8 cellular contexts compared by ENCODE assay signal in genomic region chr7:128453836-128454804, GRCh38. TPM values are rescaled to one million over a fixed set of nuclear protein-coding genes. Genes with fewer than 3 reads are reported as not detected.
DNase-seq lines count a peak whose midpoint lies in the region; ATAC-seq and TF ChIP-seq lines count a peak whose summit lies in the region.

No MANE protein-coding gene starts in this region.

- H2AFZ ChIP-seq in mammary epithelial cell (ENCODE audit: low read depth, low read length) (peak overlapping the region; percentile 86), smooth muscle cell (ENCODE audit: low read depth) (peak overlapping the region; percentile 81)

- H3K9ac ChIP-seq in mammary epithelial cell (ENCODE audit: insufficient read depth, low read length) = no peak overlapping the region
- H3K9ac ChIP-seq in smooth muscle cell (ENCODE audit: low read depth) = peak overlapping the region; percentile 75

- CTCF ChIA-PET in mammary epithelial cell (lab: Charles Lee; ENCODE audit: low non-redundant PET) = no interaction called here

- dilution Hi-C loops in mammary epithelial cell (cut with HindIII; ENCODE audit: low sequenced_read_pairs) = no loop called here

- no peak for ATAC-seq in HG02588 (IDR thresholded peaks at IDR 0.05; ENCODE audit: unreplicated experiment)
- ATAC-seq in HG03442 (IDR thresholded peaks at IDR 0.05; ENCODE audit: unreplicated experiment) = no peak
- ATAC-seq in GM21515 (IDR thresholded peaks at IDR 0.05; ENCODE audit: unreplicated experiment) = no peak

- peak; percentile 56 for DNase-seq in HuH-7 (ENCODE audit: low spot score)
- no peak for DNase-seq in mammary epithelial cell
- DNase-seq in kidney glomerular epithelial cell (lab: John Stamatoyannopoulos, UW) = peak; percentile 4
- peak; percentile 56 for DNase-seq in smooth muscle cell (lab: John Stamatoyannopoulos, UW; ENCODE audit: unreplicated experiment)
- no peak for DNase-seq in NCI-H345 treated with DMSO at 0.1 percent for 48 hours (lab: John Stamatoyannopoulos, UW; ENCODE audit: unreplicated experiment)

- peaks cover 22% of the 10 kb centered on the region for H3K4me1 ChIP-seq in mammary epithelial cell (ENCODE audit: insufficient read depth, low read length)
- peaks cover 42% of the 10 kb centered on the region for H3K4me1 ChIP-seq in smooth muscle cell (ENCODE audit: low read depth)

- H3K9me3 ChIP-seq in mammary epithelial cell (replicated peaks; ENCODE audit: insufficient read depth, low read length) = no peaks in the 10 kb centered on the region
- no peaks in the 10 kb centered on the region for H3K9me3 ChIP-seq in smooth muscle cell (replicated peaks; ENCODE audit: low read depth)

- H3F3A ChIP-seq in smooth muscle cell (ENCODE audit: low read depth) = peaks cover 9% of the 10 kb centered on the region

- TF ChIP-seq CTCF in mammary epithelial cell (conservative IDR thresholded peaks at IDR 0.05 in 1 of 2, IDR thresholded peaks at IDR 0.05 in 1 of 2; ENCODE audit: extremely low read depth in 1 of 2, insufficient read depth in 1 of 2, low read depth in 1 of 2, low read length in 2 of 2) (no peak), smooth muscle cell (IDR thresholded peaks at IDR 0.05; ENCODE audit: borderline replicate concordance, insufficient read depth, poor library complexity, severe bottlenecking) (no peak)

- H3K79me2 ChIP-seq in mammary epithelial cell (ENCODE audit: insufficient read depth, low read length) (peaks cover 34% of the 10 kb centered on the region), smooth muscle cell (ENCODE audit: low read depth) (peaks cover 33% of the 10 kb centered on the region)

- H4K20me1 ChIP-seq in mammary epithelial cell (ENCODE audit: insufficient read depth, low read length) (no peaks in the 10 kb centered on the region), smooth muscle cell (ENCODE audit: low read depth) (peaks cover 31% of the 10 kb centered on the region)

- H3K4me3 ChIP-seq in mammary epithelial cell (replicated peaks in 1 of 3; ENCODE audit: insufficient read depth in 1 of 3, low read depth in 2 of 3, low read length in 3 of 3) = no peak overlapping the region
- H3K4me3 ChIP-seq in smooth muscle cell = peak overlapping the region; percentile 76

- H3K36me3 ChIP-seq in mammary epithelial cell (ENCODE audit: insufficient read depth, low read length) = peaks cover 9% of the 10 kb centered on the region
- no peaks in the 10 kb centered on the region for H3K36me3 ChIP-seq in smooth muscle cell (ENCODE audit: low read depth)

- H3K27me3 ChIP-seq in mammary epithelial cell (ENCODE audit: insufficient read depth, low read length) (no peaks in the 10 kb centered on the region), smooth muscle cell (ENCODE audit: low read depth) (no peaks in the 10 kb centered on the region)

- intact Hi-C loops in mammary epithelial cell (cut with micrococcal nuclease) = no loop called here

- peak overlapping the region; percentile 28 for H3K4me2 ChIP-seq in mammary epithelial cell (ENCODE audit: insufficient read depth, low read depth, low read length)
- H3K4me2 ChIP-seq in smooth muscle cell = peak overlapping the region; percentile 95

- no TSS peak for BruUV-seq in mammary epithelial cell (replicated peaks; lab: Mats Ljungman, UMichigan)

- H3K27ac ChIP-seq in mammary epithelial cell (ENCODE audit: insufficient read depth, low read depth, low read length) (no peak overlapping the region), smooth muscle cell (ENCODE audit: low read depth) (peak overlapping the region; percentile 97)

- WGBS in mammary epithelial cell (ENCODE audit: low coverage, missing lambda C conversion rate) = 29% methylated on average over 17 of the region's 23 CpGs
- WGBS in smooth muscle cell (ENCODE audit: low lambda C conversion rate) = 16% methylated on average over 23 of the region's 23 CpGs

- in situ Hi-C loops in mammary epithelial cell (cut with MboI; ENCODE audit: low sequenced_read_pairs in 2 of 2) = no loop called here

RNA-seq across cellular contexts. Expression of gene HILPDA, which starts 1.6 kb away (rescaled TPM):
- total RNA-seq in mammary epithelial cell (10 to 100 TPM in 1 of 2 donors, 1 to 10 TPM in 1; 9.7 to 10.0 TPM), smooth muscle cell (37.5 and 45.1 TPM in 2 replicates)
- polyA plus RNA-seq in mammary epithelial cell (29.1 TPM), smooth muscle cell (90.2 and 109 TPM in 2 replicates)
- 33.9 TPM for polyA minus RNA-seq in mammary epithelial cell

RNA-seq across cellular contexts. Expression of gene METTL2B, which starts 22.4 kb away (rescaled TPM):
- 10 to 100 TPM; 34.7 to 37.3 TPM for total RNA-seq in mammary epithelial cell
- polyA plus RNA-seq in mammary epithelial cell = 21.5 TPM
- 61.8 TPM for polyA minus RNA-seq in mammary epithelial cell
- total RNA-seq in smooth muscle cell = 25.7 and 28.9 TPM in 2 replicates
- polyA plus RNA-seq in smooth muscle cell = 11.9 and 13.1 TPM in 2 replicates

RNA-seq across cellular contexts. Expression of gene IMPDH1, which starts 44.3 kb away (rescaled TPM):
- total RNA-seq in mammary epithelial cell (10 to 100 TPM; 50.5 to 92.3 TPM), smooth muscle cell (48.4 and 56.0 TPM in 2 replicates)
- polyA plus RNA-seq in mammary epithelial cell (70.6 TPM), smooth muscle cell (99.4 and 129 TPM in 2 replicates)
- 144 TPM for polyA minus RNA-seq in mammary epithelial cell

Comparison
In these comparisons a context has a peak if more than half of its experiments do, and no peak if none do; other contexts are left out.
1. DNase-seq: peak in HuH-7 (single experiment), kidney glomerular epithelial cell (single experiment) and smooth muscle cell (single experiment); none in mammary epithelial cell (single experiment) and NCI-H345 treated with DMSO at 0.1 percent for 48 hours (single experiment).